ENCODE assay signal across 19 cellular contexts in genomic region chr3:50651875-50652529, GRCh38. TPM values are rescaled to one million over a fixed set of nuclear protein-coding genes. Genes with fewer than 3 reads are reported as not detected.
A peak's percentile ranks its signal among the peaks of the same experiment; 100 is the strongest.
DNase-seq lines count a peak whose midpoint lies in the region; ATAC-seq, FAIRE-seq and TF ChIP-seq lines count a peak whose summit lies in the region.
"Had no signal": no experiment of that assay in that cellular context is flagged by ENCODE, and none has a peak within 500 bp of the region (broad histone marks: within the 10 kb centered on the region; RNA-seq: fewer than 3 reads in every experiment).

No MANE protein-coding gene starts in this region.

- no peaks in the 10 kb centered on the region for H3K27me3 ChIP-seq in CD8-positive, alpha-beta memory T cell (ENCODE audit: insufficient read depth, low read length, poor library complexity, severe bottlenecking)
- H3K27me3 ChIP-seq: breast epithelium, left lung, MG63, tibial nerve had no signal

- H3K9me3 Mint-ChIP-seq in CD8-positive, alpha-beta memory T cell = no peaks in the 10 kb centered on the region
- H3K9me3 Mint-ChIP-seq in activated naive CD8-positive, alpha-beta T cell (ENCODE audit: low read depth) = no peaks in the 10 kb centered on the region

- no peak overlapping the region for H3K9ac ChIP-seq in kidney (ENCODE audit: low read length in 2 of 2)
- H3K9ac ChIP-seq: parathyroid adenoma had no signal

- no peak for ATAC-seq in GM18870 (IDR thresholded peaks at IDR 0.05; ENCODE audit: unreplicated experiment)

- DNase-seq in DMS 273 (lab: John Stamatoyannopoulos, UW; ENCODE audit: unreplicated experiment) (peak; percentile 21), DMS 273 treated with DMSO at 0.1 percent for 48 hours (lab: John Stamatoyannopoulos, UW) (no peak), kidney (peak; percentile 11), NCI-H526 treated with DMSO at 0.1 percent for 48 hours (lab: John Stamatoyannopoulos, UW) (no peak), NCI-H69 (lab: John Stamatoyannopoulos, UW) (no peak)
- no peak for DNase-seq in CD8-positive, alpha-beta memory T cell
- DNase-seq: activated gamma-delta T cell, hippocampal formation, MG63, NCI-H2081 had no signal

- H3K36me3 ChIP-seq in CD8-positive, alpha-beta memory T cell (ENCODE audit: insufficient read depth, low read length) = peaks cover 14% of the 10 kb centered on the region
- peaks cover 0 to 2% of the 10 kb centered on the region in 2 donors for H3K36me3 ChIP-seq in kidney (ENCODE audit: control insufficient read depth in 1 of 2, insufficient read depth in 2 of 2, low read length in 2 of 2)
- H3K36me3 ChIP-seq: breast epithelium, MG63 had no signal

- peaks cover 0 to 3% (median 0%) of the 10 kb centered on the region in 3 donors for H3K4me1 Mint-ChIP-seq in CD8-positive, alpha-beta memory T cell
- peaks cover 23% of the 10 kb centered on the region for H3K4me1 Mint-ChIP-seq in activated naive CD8-positive, alpha-beta T cell (ENCODE audit: low read depth)

- TF ChIP-seq CTCF in kidney (IDR thresholded peaks at IDR 0.05; ENCODE audit: borderline replicate concordance, extremely low read depth, insufficient read depth) = no peak

- H3K4me1 ChIP-seq in CD8-positive, alpha-beta memory T cell (ENCODE audit: insufficient read depth, low read length) = peaks cover 3% of the 10 kb centered on the region
- H3K4me1 ChIP-seq in kidney (ENCODE audit: control insufficient read depth in 1 of 2, insufficient read depth in 1 of 2, low read depth in 1 of 2, low read length in 2 of 2) = no peaks in the 10 kb centered on the region
- H3K4me1 ChIP-seq: breast epithelium, left lung, tibial nerve had no signal

- intact Hi-C loops in kidney (cut with DNase I) = no loop called here

- peak overlapping the region in 5 of 8 donors; percentile 23 to 69 (median 49) for H3K27ac Mint-ChIP-seq in CD8-positive, alpha-beta memory T cell
- peak overlapping the region; percentile 54 for H3K27ac Mint-ChIP-seq in activated naive CD8-positive, alpha-beta T cell

- CTCF ChIA-PET in CD8-positive, alpha-beta memory T cell (lab: Charles Lee) = interaction anchor here (0.8 to 15.8 kb wide), 11 partner anchors 13 to 718 kb away, joined by 3 to 277 read pairs (median 6); partner anchors contain the start of genes CISH, HEMK1 and MAPKAPK3

- no peaks in the 10 kb centered on the region for H3K9me3 ChIP-seq in CD8-positive, alpha-beta memory T cell (ENCODE audit: low read length)
- no peaks in the 10 kb centered on the region for H3K9me3 ChIP-seq in kidney (ENCODE audit: control insufficient read depth in 1 of 2, low read length in 2 of 2)
- H3K9me3 ChIP-seq: breast epithelium, left lung, MG63, tibial nerve had no signal

- H3K36me3 Mint-ChIP-seq in CD8-positive, alpha-beta memory T cell = peaks cover 0 to 27% (median 6%) of the 10 kb centered on the region in 3 donors
- no peaks in the 10 kb centered on the region for H3K36me3 Mint-ChIP-seq in activated naive CD8-positive, alpha-beta T cell

- H3K27ac ChIP-seq in CD8-positive, alpha-beta memory T cell (ENCODE audit: low read depth, low read length) = no peak overlapping the region
- no peak overlapping the region for H3K27ac ChIP-seq in kidney (ENCODE audit: low read depth in 2 of 2, low read length in 2 of 2)
- H3K27ac ChIP-seq: 22Rv1, breast epithelium, left lung, parathyroid adenoma, SK-N-MC, tibial nerve had no signal

- H3K27me3 Mint-ChIP-seq in CD8-positive, alpha-beta memory T cell = no peaks in the 10 kb centered on the region
- H3K27me3 Mint-ChIP-seq in activated naive CD8-positive, alpha-beta T cell = no peaks in the 10 kb centered on the region

- H3K4me3 ChIP-seq in CD8-positive, alpha-beta memory T cell (ENCODE audit: low read length) = no peak overlapping the region
- H3K4me3 ChIP-seq in kidney (ENCODE audit: low read length in 2 of 2) = no peak overlapping the region
- H3K4me3 ChIP-seq: breast epithelium, left lung, MG63, SK-N-MC, tibial nerve had no signal

- POLR2A ChIA-PET in CD8-positive, alpha-beta memory T cell (lab: Charles Lee) = interaction anchor here (0.5 to 2.0 kb wide), 2 partner anchors 36 to 190 kb away, joined by 4 to 15 read pairs; partner anchors contain the start of gene MAPKAPK3

- no peak overlapping the region for H3K4me3 Mint-ChIP-seq in CD8-positive, alpha-beta memory T cell
- no peak overlapping the region for H3K4me3 Mint-ChIP-seq in activated naive CD8-positive, alpha-beta T cell

- FAIRE-seq in kidney (lab: Jason Lieb, UNC) = no peak

RNA-seq across cellular contexts. Expression of gene DOCK3, which starts 22.7 kb away (rescaled TPM):
- 1 to 10 TPM; 2.0 to 2.1 TPM for total RNA-seq in CD8-positive, alpha-beta memory T cell
- 0.16 TPM for polyA plus RNA-seq in CD8-positive, alpha-beta memory T cell
- 0.54 TPM for total RNA-seq in kidney
- polyA plus RNA-seq in kidney (ENCODE audit: insufficient read depth, low read depth, low replicate concordance) = 0.49 TPM
- total RNA-seq: HepG2 had no signal
- polyA plus RNA-seq: HepG2 had no signal

RNA-seq across cellular contexts. Expression of gene MAPKAPK3, which starts 35.1 kb away (rescaled TPM):
- 100 to 1,000 TPM; 153 to 156 TPM for total RNA-seq in CD8-positive, alpha-beta memory T cell
- 57.0 TPM for polyA plus RNA-seq in CD8-positive, alpha-beta memory T cell
- 75.8 TPM for total RNA-seq in kidney
- 68.0 TPM for polyA plus RNA-seq in kidney (ENCODE audit: insufficient read depth, low read depth, low replicate concordance)

RNA-seq across cellular contexts. Expression of gene CISH, which starts 40.4 kb away (rescaled TPM):
- total RNA-seq in CD8-positive, alpha-beta memory T cell = 100 to 1,000 TPM; 216 to 222 TPM
- polyA plus RNA-seq in CD8-positive, alpha-beta memory T cell = 92.8 TPM
- 30.8 TPM for total RNA-seq in kidney
- 59.4 TPM for polyA plus RNA-seq in kidney (ENCODE audit: insufficient read depth, low read depth, low replicate concordance)

Comparison
In these comparisons a context has a peak if more than half of its experiments do, and no peak if none do; other contexts are left out.
1. DNase-seq: peak in DMS 273 (single experiment) and kidney (single experiment); none in DMS 273 treated with DMSO at 0.1 percent for 48 hours (single experiment), CD8-positive, alpha-beta memory T cell (0 of 5), NCI-H526 treated with DMSO at 0.1 percent for 48 hours (single experiment) and NCI-H69 (single experiment).